Comparison of ENCODE assay signal across 29 cellular contexts in genomic region chr20:17026346-17026745, GRCh38.
"Had no signal": no experiment of that assay in that cellular context is flagged by ENCODE, and none has a peak within 500 bp of the region (broad histone marks: within the 10 kb centered on the region; RNA-seq: fewer than 3 reads in every experiment).

No MANE protein-coding gene starts in this region.

- H3K4me1 ChIP-seq: adrenal gland, gastroesophageal sphincter, parathyroid adenoma, psoas muscle, spleen, testis, transverse colon had no signal

- H3K4me2 ChIP-seq: neural progenitor cell had no signal

- H3K4me3 Mint-ChIP-seq: activated CD4-positive, alpha-beta memory T cell treated with anti-CD3 and anti-CD28 coated beads for 36 hours; activated CD4-positive, alpha-beta T cell treated with anti-CD3 and anti-CD28 coated beads, Interleukin-2, amount 10 ng/mL, durations not matched to agents 24 days and 14 days; activated naive CD4-positive, alpha-beta T cell treated with anti-CD3 and anti-CD28 coated beads for 36 hours; activated naive CD8-positive, alpha-beta T cell treated with anti-CD3 and anti-CD28 coated beads for 36 hours; activated T-helper 1 cell treated with anti-CD3 and anti-CD28 coated beads, Interleukin-12 subunit alpha, Interleukin-12 subunit beta, Interleukin-2, Interleukin-4 antibody, amounts not matched to agents 30 ng/mL and 10 ng/mL and 1 ng/mL, durations not matched to agents 14 hours and 24 hours and 36 hours; brain; memory B cell; natural killer cell; neural progenitor cell had no signal

- H3K4me1 Mint-ChIP-seq: activated CD4-positive, alpha-beta T cell treated with anti-CD3 and anti-CD28 coated beads, Interleukin-2, amount 10 ng/mL, durations not matched to agents 24 days and 14 days; activated naive CD8-positive, alpha-beta T cell treated with anti-CD3 and anti-CD28 coated beads for 36 hours; memory B cell; natural killer cell had no signal

- H3K36me3 Mint-ChIP-seq: activated CD4-positive, alpha-beta memory T cell treated with anti-CD3 and anti-CD28 coated beads for 36 hours; activated naive CD8-positive, alpha-beta T cell treated with anti-CD3 and anti-CD28 coated beads for 36 hours; brain; memory B cell; natural killer cell; neural progenitor cell had no signal

- H3K79me2 ChIP-seq: parathyroid adenoma had no signal

- ATAC-seq: gastroesophageal sphincter, natural killer cell, psoas muscle had no signal

- H3K27ac ChIP-seq: adrenal gland, coronary artery, dorsolateral prefrontal cortex, gastroesophageal sphincter, neural progenitor cell, parathyroid adenoma, psoas muscle, spleen, testis, transverse colon had no signal

- DNase-seq: activated CD4-positive, alpha-beta memory T cell treated with anti-CD3 and anti-CD28 coated beads for 36 hours; activated CD4-positive, alpha-beta T cell treated with anti-CD3 and anti-CD28 coated beads, Interleukin-2, amount 10 ng/mL, durations not matched to agents 24 days and 14 days; activated CD4-positive, CD25-positive, alpha-beta regulatory T cell treated with anti-CD3 and anti-CD28 coated beads, Interleukin-2, amount 50 U/mL, for 72 hours; activated CD8-positive, alpha-beta memory T cell treated with anti-CD3 and anti-CD28 coated beads, Interleukin-2, amount 50 U/mL, for 4 hours; activated effector memory CD4-positive, alpha-beta T cell treated with anti-CD3 and anti-CD28 coated beads, Interleukin-2, amount 50 U/mL, for 16 hours; activated naive CD4-positive, alpha-beta T cell treated with anti-CD3 and anti-CD28 coated beads for 36 hours; activated naive CD8-positive, alpha-beta T cell treated with anti-CD3 and anti-CD28 coated beads for 36 hours; activated T-cell treated with anti-CD3 and anti-CD28 coated beads, Interleukin-2, amount 50 U/mL, for 1 hour; adrenal gland; aorta; dorsolateral prefrontal cortex; effector memory CD4-positive, alpha-beta T cell; head of caudate nucleus; hypothalamus; natural killer cell; occipital lobe; psoas muscle; spleen; stimulated activated naive CD4-positive, alpha-beta T cell treated with Interleukin-2 at 50 U/mL for 16 hours; T-helper 2 cell; testis; transverse colon had no signal

- H3K36me3 ChIP-seq: adrenal gland, gastroesophageal sphincter, neural progenitor cell, spleen, transverse colon had no signal

- H3K9ac ChIP-seq: neural progenitor cell, parathyroid adenoma had no signal

- H3K4me3 ChIP-seq: adrenal gland, coronary artery, dorsolateral prefrontal cortex, gastroesophageal sphincter, neural progenitor cell, psoas muscle, spleen, testis, transverse colon had no signal

- H3K9me3 ChIP-seq: adrenal gland, gastroesophageal sphincter, psoas muscle, testis, transverse colon had no signal

- H3K27ac Mint-ChIP-seq: activated CD4-positive, alpha-beta memory T cell treated with anti-CD3 and anti-CD28 coated beads for 36 hours; activated CD4-positive, alpha-beta T cell treated with anti-CD3 and anti-CD28 coated beads, Interleukin-2, amount 10 ng/mL, durations not matched to agents 24 days and 14 days; activated naive CD4-positive, alpha-beta T cell treated with anti-CD3 and anti-CD28 coated beads for 36 hours; activated naive CD8-positive, alpha-beta T cell treated with anti-CD3 and anti-CD28 coated beads for 36 hours; activated T-helper 1 cell treated with anti-CD3 and anti-CD28 coated beads, Interleukin-12 subunit alpha, Interleukin-12 subunit beta, Interleukin-2, Interleukin-4 antibody, amounts not matched to agents 30 ng/mL and 10 ng/mL and 1 ng/mL, durations not matched to agents 14 hours and 24 hours and 36 hours; brain; memory B cell; natural killer cell had no signal

- H3K27me3 Mint-ChIP-seq: activated CD4-positive, alpha-beta T cell treated with anti-CD3 and anti-CD28 coated beads, Interleukin-2, amount 10 ng/mL, durations not matched to agents 24 days and 14 days; activated naive CD8-positive, alpha-beta T cell treated with anti-CD3 and anti-CD28 coated beads for 36 hours; memory B cell had no signal

- H3K27me3 ChIP-seq: adrenal gland, gastroesophageal sphincter, neural progenitor cell, spleen, testis, transverse colon had no signal

- H2AFZ ChIP-seq: neural progenitor cell, parathyroid adenoma had no signal
